Comparison of ENCODE assay signal across 17 cellular contexts in genomic region chr15:88454231-88454630, GRCh38. TPM values are rescaled to one million over a fixed set of nuclear protein-coding genes. Genes with fewer than 3 reads are reported as not detected.
DNase-seq lines count a peak whose midpoint lies in the region; ATAC-seq, FAIRE-seq and TF ChIP-seq lines count a peak whose summit lies in the region.
"Had no signal": no experiment of that assay in that cellular context is flagged by ENCODE, and none has a peak within 500 bp of the region (broad histone marks: within the 10 kb centered on the region; RNA-seq: fewer than 3 reads in every experiment).

No MANE protein-coding gene starts in this region.

- no peak for FAIRE-seq in bronchial epithelial cell (lab: Jason Lieb, UNC)
- FAIRE-seq: H54 had no signal

- peak; percentile 64 for DNase-seq in ELR (ENCODE audit: low read depth)
- DNase-seq in M059J (ENCODE audit: low read depth): peak; percentile 23
- DNase-seq in bronchial epithelial cell (ENCODE audit: low read depth): peak; percentile 25
- peak; percentile 9 for DNase-seq in glomerular visceral epithelial cell (ENCODE audit: extremely low spot score)
- no peak for DNase-seq in SIG-M5 (lab: John Stamatoyannopoulos, UW)
- DNase-seq in NCI-H2081 treated with DMSO at 0.1 percent for 48 hours (lab: John Stamatoyannopoulos, UW): no peak
- no peak for DNase-seq in GM19238 (ENCODE audit: insufficient read length, low spot score)
- DNase-seq in omental fat pad (ENCODE audit: low spot score): no peak
- DNase-seq: activated CD4-positive, alpha-beta T cell treated with anti-CD3 and anti-CD28 coated beads for 48 hours; effector CD4-positive, alpha-beta T cell; natural killer cell; stimulated activated CD4-positive, alpha-beta T cell treated with anti-CD3 and anti-CD28 coated beads, Interleukin-15, amount 100 ng/mL, for 24 hours; stimulated activated CD4-positive, alpha-beta T cell treated with anti-CD3 and anti-CD28 coated beads, Interleukin-4, amount 100 ng/mL, for 4 hours had no signal

- no peaks in the 10 kb centered on the region for H3K27me3 ChIP-seq in bronchial epithelial cell (ENCODE audit: control insufficient read depth, insufficient read depth, low read length)
- H3K27me3 ChIP-seq: SJSA1 had no signal

- no peak overlapping the region for H3K4me3 ChIP-seq in bronchial epithelial cell (ENCODE audit: low read depth, low read length)
- H3K4me3 ChIP-seq: breast epithelium, mucosa of descending colon, SJSA1 had no signal

- no peaks in the 10 kb centered on the region for H3K36me3 ChIP-seq in bronchial epithelial cell (ENCODE audit: control insufficient read depth, insufficient read depth, low read length)
- H3K36me3 ChIP-seq: breast epithelium had no signal

- no peak for ATAC-seq in omental fat pad (ENCODE audit: low FRiP score)

- TF ChIP-seq CTCF in bronchial epithelial cell (IDR thresholded peaks at IDR 0.05; ENCODE audit: insufficient read depth, low read length, severe bottlenecking) (no peak), omental fat pad (IDR thresholded peaks at IDR 0.05) (no peak)

RNA-seq across cellular contexts. Expression of gene MRPL46, which starts 13.0 kb away (rescaled TPM):
- total RNA-seq in M059J (2014; rRNA removed; shearing (Covaris generic)): 19.8 and 29.2 TPM in 2 replicates
- total RNA-seq in bronchial epithelial cell: 14.5 and 18.6 TPM in 2 replicates
- 10 to 100 TPM; 26.5 to 45.9 (median 36.5) TPM for total RNA-seq in omental fat pad

RNA-seq across cellular contexts. Expression of gene MRPS11, which starts 13.3 kb away (rescaled TPM):
- 49.3 and 69.0 TPM in 2 replicates for total RNA-seq in M059J (2014; rRNA removed; shearing (Covaris generic))
- total RNA-seq in bronchial epithelial cell (31.1 and 43.0 TPM in 2 replicates), omental fat pad (10 to 100 TPM; 24.3 to 48.5 (median 43.5) TPM)

Comparison
In these comparisons a context has a peak if more than half of its experiments do, and no peak if none do; other contexts are left out.
1. DNase-seq: peak in ELR (single experiment), M059J (single experiment), bronchial epithelial cell (single experiment) and glomerular visceral epithelial cell (single experiment); none in SIG-M5 (single experiment), NCI-H2081 treated with DMSO at 0.1 percent for 48 hours (single experiment), GM19238 (single experiment) and omental fat pad (single experiment).